9 cellular contexts compared by ENCODE assay signal in genomic region chr11:898160-898517, GRCh38. TPM values are rescaled to one million over a fixed set of nuclear protein-coding genes. Genes with fewer than 3 reads are reported as not detected.
A peak's percentile ranks its signal among the peaks of the same experiment; 100 is the strongest.
DNase-seq lines count a peak whose midpoint lies in the region; ATAC-seq and TF ChIP-seq lines count a peak whose summit lies in the region.
"Had no signal": no experiment of that assay in that cellular context is flagged by ENCODE, and none has a peak within 500 bp of the region (broad histone marks: within the 10 kb centered on the region; RNA-seq: fewer than 3 reads in every experiment).

No MANE protein-coding gene starts in this region.

- H3K36me3 ChIP-seq in A673 (ENCODE audit: insufficient read depth, low read length, poor library complexity, severe bottlenecking) (peaks cover 36% of the 10 kb centered on the region), RWPE2 (ENCODE audit: low read depth) (peaks cover 45% of the 10 kb centered on the region), ovary (no peaks in the 10 kb centered on the region)

- peaks cover 7% of the 10 kb centered on the region for H3K27me3 Mint-ChIP-seq in endothelial cell (ENCODE audit: unreplicated experiment)

- no TSS peak for BruUV-seq in A673 (replicated peaks; lab: Mats Ljungman, UMichigan)

- H3K4me1 ChIP-seq in A673 (ENCODE audit: insufficient read depth, low read length, poor library complexity, severe bottlenecking): peaks cover 17% of the 10 kb centered on the region
- no peaks in the 10 kb centered on the region for H3K4me1 ChIP-seq in RWPE2 (ENCODE audit: insufficient read depth, poor library complexity, severe bottlenecking)
- H3K4me1 ChIP-seq in ovary (ENCODE audit: insufficient read depth): no peaks in the 10 kb centered on the region

- 45 to 58% (median 52%) methylated on average over 10 of the region's 10 CpGs for WGBS in ovary, 3 donors

- H3K27ac ChIP-seq in A673 (ENCODE audit: low read depth, low read length, poor library complexity, severe bottlenecking): peak overlapping the region; percentile 80
- no peak overlapping the region for H3K27ac ChIP-seq in RWPE2 (ENCODE audit: poor library complexity, severe bottlenecking)
- no peak overlapping the region for H3K27ac ChIP-seq in ovary

- CTCF ChIA-PET in A673 (lab: Charles Lee): interaction anchor here (0.5 kb wide), 1 partner anchor 41 kb away, joined by 5 read pairs; no protein-coding TSS in a partner anchor

- no peaks in the 10 kb centered on the region for H3K4me1 Mint-ChIP-seq in endothelial cell (ENCODE audit: unreplicated experiment)

- H3K4me3 ChIP-seq in A673 (ENCODE audit: low read depth, low read length, poor library complexity, severe bottlenecking): no peak overlapping the region
- H3K4me3 ChIP-seq in RWPE2 (ENCODE audit: severe bottlenecking): no peak overlapping the region
- H3K4me3 ChIP-seq in ovary: no peak overlapping the region

- POLR2A ChIA-PET in A673 (lab: Charles Lee; ENCODE audit: low non-redundant PET): no interaction called here

- H3K27ac Mint-ChIP-seq in endothelial cell (ENCODE audit: unreplicated experiment): no peak overlapping the region

- no peak for TF ChIP-seq EP300 in ovary (IDR thresholded peaks at IDR 0.05)

- H3K36me3 Mint-ChIP-seq in endothelial cell (ENCODE audit: low read depth, unreplicated experiment): peaks cover 15% of the 10 kb centered on the region

- DNase-seq in A673 (ENCODE audit: low spot score) (peak; percentile 69), GM13977 (ENCODE audit: low spot score) (no peak), RWPE2 (ENCODE audit: low spot score) (no peak), glomerular visceral epithelial cell (ENCODE audit: extremely low spot score) (peak; percentile 33), endothelial cell (ENCODE audit: low spot score) (no peak), ovary (no peak), Ammon's horn (ENCODE audit: low spot score) (no peak)
- DNase-seq: activated naive CD4-positive, alpha-beta T cell treated with Interleukin-2 at 50 U/mL for 16 hours had no signal

- ATAC-seq in RWPE2 (ENCODE audit: low read depth) (peak; percentile 49; the same call in 2 of the 3 replicates), GM19324 (IDR thresholded peaks at IDR 0.05; ENCODE audit: low FRiP score, unreplicated experiment) (no peak)

- H3K9me3 ChIP-seq in A673 (ENCODE audit: low read depth, low read length, poor library complexity, severe bottlenecking) (no peaks in the 10 kb centered on the region), RWPE2 (ENCODE audit: severe bottlenecking) (no peaks in the 10 kb centered on the region), ovary (no peaks in the 10 kb centered on the region)

- TF ChIP-seq POLR2A in ovary (IDR thresholded peaks at IDR 0.05): no peak

- intact Hi-C loops in A673 (cut with micrococcal nuclease; ENCODE audit: unreplicated experiment) (no loop called here), ovary (cut with DNase I) (no loop called here)

- H3K9me3 Mint-ChIP-seq in endothelial cell (ENCODE audit: unreplicated experiment): no peaks in the 10 kb centered on the region

- in situ Hi-C loops in GM13977 (cut with MboI; ENCODE audit: low pct_unique_long_range_greater_than_20kb, low sequenced_read_pairs, unreplicated experiment): no loop called here

- no peak overlapping the region for H3K4me3 Mint-ChIP-seq in endothelial cell (ENCODE audit: unreplicated experiment)

- H3K27me3 ChIP-seq in A673 (replicated peaks; ENCODE audit: insufficient read depth, low read depth, low read length, poor library complexity): no peaks in the 10 kb centered on the region
- H3K27me3 ChIP-seq in RWPE2 (ENCODE audit: insufficient read depth, poor library complexity, severe bottlenecking): no peaks in the 10 kb centered on the region
- no peaks in the 10 kb centered on the region for H3K27me3 ChIP-seq in ovary

- peak; percentile 52 for TF ChIP-seq CTCF in A673 (conservative IDR thresholded peaks at IDR 0.05; ENCODE audit: low read depth, low read length)
- TF ChIP-seq CTCF in GM13977 (IDR thresholded peaks at IDR 0.05; ENCODE audit: extremely low read depth, insufficient read depth, missing control alignments): peak; percentile 23
- peak; percentile 34 for TF ChIP-seq CTCF in RWPE2 (IDR thresholded peaks at IDR 0.05; ENCODE audit: poor library complexity, severe bottlenecking)
- TF ChIP-seq CTCF in endothelial cell (IDR thresholded peaks at IDR 0.05; ENCODE audit: unreplicated experiment): no peak
- TF ChIP-seq CTCF in ovary (IDR thresholded peaks at IDR 0.05): no peak

RNA-seq across cellular contexts. Expression of gene CHID1, which starts 12.5 kb away (rescaled TPM):
- 101 and 105 TPM in 2 replicates for total RNA-seq in A673 (2021)
- 69.3 TPM for total RNA-seq in endothelial cell (ENCODE audit: unreplicated experiment)
- 10 to 100 TPM; 62.2 to 90.7 (median 75.7) TPM for total RNA-seq in ovary
- 10 to 100 TPM; 41.0 to 68.1 TPM for polyA plus RNA-seq in ovary

RNA-seq across cellular contexts. Expression of gene AP2A2, which starts 27.5 kb away (rescaled TPM):
- 62.0 and 68.2 TPM in 2 replicates for total RNA-seq in A673 (2021)
- 287 TPM for total RNA-seq in endothelial cell (ENCODE audit: unreplicated experiment)
- total RNA-seq in ovary: 10 to 100 TPM; 27.7 to 80.1 (median 54.0) TPM
- polyA plus RNA-seq in ovary: 100 to 1,000 TPM in 1 of 2 donors, 10 to 100 TPM in 1; 31.1 to 151 TPM

RNA-seq across cellular contexts. Expression of gene TSPAN4, which starts 55.5 kb away (rescaled TPM):
- total RNA-seq in A673 (2021) (17.5 and 20.4 TPM in 2 replicates), endothelial cell (ENCODE audit: unreplicated experiment) (26.4 TPM), ovary (100 to 1,000 TPM in 1 of 7 donors, 10 to 100 TPM in 6; 66.6 to 109 (median 89.7) TPM)
- polyA plus RNA-seq in ovary: 100 to 1,000 TPM in 1 of 2 donors, 1 to 10 TPM in 1; 6.4 to 124 TPM

RNA-seq across cellular contexts. Expression of gene POLR2L, which starts 55.8 kb away (rescaled TPM):
- total RNA-seq in A673 (2021) (88.7 and 117 TPM in 2 replicates), endothelial cell (ENCODE audit: unreplicated experiment) (76.7 TPM), ovary (10 to 100 TPM; 26.8 to 89.3 (median 62.7) TPM)
- polyA plus RNA-seq in ovary: 10 to 100 TPM in 1 of 2 donors, 1 to 10 TPM in 1; 4.9 to 67.3 TPM

Comparison
In these comparisons a context has a peak if more than half of its experiments do, and no peak if none do; other contexts are left out.
1. DNase-seq: peak in A673 (single experiment) and glomerular visceral epithelial cell (single experiment); none in GM13977 (single experiment), RWPE2 (single experiment), endothelial cell (single experiment), ovary (0 of 5) and Ammon's horn (single experiment).
2. CTCF ChIP-seq: peak in A673 (single experiment), GM13977 (single experiment) and RWPE2 (single experiment); none in endothelial cell (single experiment) and ovary (0 of 3).